In genomic region chr16:14198603-14199002, GRCh38 we compare ENCODE assay signal across 18 cellular contexts.
DNase-seq lines count a peak whose midpoint lies in the region; ATAC-seq, FAIRE-seq and TF ChIP-seq lines count a peak whose summit lies in the region.
"Had no signal": no experiment of that assay in that cellular context is flagged by ENCODE, and none has a peak within 500 bp of the region (broad histone marks: within the 10 kb centered on the region; RNA-seq: fewer than 3 reads in every experiment).

No MANE protein-coding gene starts in this region.

- TF ChIP-seq CTCF in upper lobe of right lung (IDR thresholded peaks at IDR 0.05) = no peak
- TF ChIP-seq CTCF in prostate gland (IDR thresholded peaks at IDR 0.05) = no peak

- H3K36me3 ChIP-seq in upper lobe of right lung (no peaks in the 10 kb centered on the region), prostate gland (no peaks in the 10 kb centered on the region)

- no peak overlapping the region for H3K4me3 ChIP-seq in upper lobe of right lung
- H3K4me3 ChIP-seq in prostate gland = no peak overlapping the region
- H3K4me3 ChIP-seq: BLaER1 had no signal

- ATAC-seq in upper lobe of right lung (peak; percentile 55), HG03175 (IDR thresholded peaks at IDR 0.05; ENCODE audit: unreplicated experiment) (no peak)
- ATAC-seq: HCT116 had no signal

- TF ChIP-seq POLR2A in GM12891 (IDR thresholded peaks at IDR 0.05; ENCODE audit: low read depth, low read length) = no peak
- no peak for TF ChIP-seq POLR2A in prostate gland (IDR thresholded peaks at IDR 0.05)

- no peak for FAIRE-seq in GM12891 (lab: Jason Lieb, UNC)
- FAIRE-seq: GM19239 had no signal

- intact Hi-C loops in upper lobe of right lung (cut with DNase I) = no loop called here
- intact Hi-C loops in prostate gland (cut with DNase I) = no loop called here

- WGBS in prostate gland = 83% methylated on average over 1 of the region's 1 CpG

- peak; percentile 14 for DNase-seq in NOMO-1 treated with DMSO at 0.1 percent for 48 hours (lab: John Stamatoyannopoulos, UW; ENCODE audit: unreplicated experiment)
- DNase-seq in NOMO-1 (lab: John Stamatoyannopoulos, UW; ENCODE audit: unreplicated experiment in 2 of 2) = no peak
- DNase-seq in GM12891 (ENCODE audit: insufficient read length, low spot score) = no peak
- peak; percentile 24 for DNase-seq in OCI-M1 (lab: John Stamatoyannopoulos, UW)
- DNase-seq in upper lobe of right lung = no peak
- no peak for DNase-seq in NCI-H2171 (lab: John Stamatoyannopoulos, UW)
- no peak for DNase-seq in prostate gland (ENCODE audit: low spot score)
- DNase-seq: Caco-2; CD4-positive, alpha-beta memory T cell; DND-41; GDM1; IMR-90 had no signal

- H3K9me3 ChIP-seq in upper lobe of right lung = no peaks in the 10 kb centered on the region
- no peaks in the 10 kb centered on the region for H3K9me3 ChIP-seq in prostate gland
- H3K9me3 ChIP-seq: Caco-2 had no signal

- H3K27me3 ChIP-seq in upper lobe of right lung (no peaks in the 10 kb centered on the region), prostate gland (replicated peaks; ENCODE audit: insufficient read depth) (no peaks in the 10 kb centered on the region)
- H3K27me3 ChIP-seq: BLaER1 had no signal

- H3K27ac ChIP-seq in upper lobe of right lung = no peak overlapping the region
- H3K27ac ChIP-seq in prostate gland = no peak overlapping the region
- H3K27ac ChIP-seq: 22Rv1, BLaER1, KMS-11 had no signal

- H3K4me1 ChIP-seq in upper lobe of right lung (peaks cover 11% of the 10 kb centered on the region), prostate gland (replicated peaks) (peaks cover 5% of the 10 kb centered on the region)

TF ChIP-seq in GM12891, 5 proteins besides CTCF, POLR2A, EP300 and RAD21:
- TF ChIP-seq SPI1 (IDR thresholded peaks at IDR 0.05; ENCODE audit: low read depth, low read length) (peak; percentile 32), TAF1 (IDR thresholded peaks at IDR 0.05; ENCODE audit: low read depth, low read length) (no peak)

Comparison
In these comparisons a context has a peak if more than half of its experiments do, and no peak if none do; other contexts are left out.
1. DNase-seq: peak in NOMO-1 treated with DMSO at 0.1 percent for 48 hours (single experiment) and OCI-M1 (single experiment); none in NOMO-1 (0 of 2), GM12891 (single experiment), upper lobe of right lung (single experiment), NCI-H2171 (single experiment) and prostate gland (single experiment).